12 cellular contexts compared by ENCODE assay signal in genomic region chr6:18186033-18186432, GRCh38. TPM values are rescaled to one million over a fixed set of nuclear protein-coding genes. Genes with fewer than 3 reads are reported as not detected.
DNase-seq lines count a peak whose midpoint lies in the region; ATAC-seq and TF ChIP-seq lines count a peak whose summit lies in the region.
"Had no signal": no experiment of that assay in that cellular context is flagged by ENCODE, and none has a peak within 500 bp of the region (broad histone marks: within the 10 kb centered on the region; RNA-seq: fewer than 3 reads in every experiment).

No MANE protein-coding gene starts in this region.

- ATAC-seq in GM18907 (IDR thresholded peaks at IDR 0.05; ENCODE audit: unreplicated experiment) (peak; percentile 71), esophagus mucosa (peak; percentile 31)

- no peak overlapping the region for H3K4me3 Mint-ChIP-seq in neural progenitor cell
- H3K4me3 Mint-ChIP-seq: activated CD4-positive, alpha-beta T cell treated with anti-CD3 and anti-CD28 coated beads, Interleukin-2, amount 10 ng/mL, durations not matched to agents 24 days and 14 days had no signal

- no peak overlapping the region for H2AFZ ChIP-seq in Loucy (ENCODE audit: low read length)
- H2AFZ ChIP-seq in neural progenitor cell (replicated peaks): no peak overlapping the region

- H3K4me2 ChIP-seq in Loucy (ENCODE audit: low read depth, low read length, poor library complexity, severe bottlenecking): peak overlapping the region; percentile 25
- peak overlapping the region; percentile 38 for H3K4me2 ChIP-seq in neural progenitor cell

- peak overlapping the region; percentile 43 for H3K27ac ChIP-seq in neural progenitor cell

- H3K36me3 Mint-ChIP-seq in neural progenitor cell: peaks cover 4% of the 10 kb centered on the region

- H3F3A ChIP-seq in Loucy (ENCODE audit: low read depth): no peaks in the 10 kb centered on the region
- peaks cover 18% of the 10 kb centered on the region for H3F3A ChIP-seq in neural progenitor cell (ENCODE audit: low read depth)

- DNase-seq in neural progenitor cell (ENCODE audit: low spot score) (peak; percentile 28), DMS153 (lab: John Stamatoyannopoulos, UW) (no peak), NCI-H2107 treated with DMSO at 0.1 percent for 48 hours (lab: John Stamatoyannopoulos, UW; ENCODE audit: unreplicated experiment) (no peak), NCI-H524 (lab: John Stamatoyannopoulos, UW) (no peak)
- no peak for DNase-seq in stimulated activated CD4-positive, alpha-beta T cell treated with anti-CD3 and anti-CD28 coated beads, Interleukin-1b, Interleukin-23, amount 100 ng/mL, for 48 hours
- DNase-seq: activated CD4-positive, alpha-beta T cell treated with anti-CD3 and anti-CD28 coated beads, Interleukin-2, amount 10 ng/mL, durations not matched to agents 24 days and 14 days; C1 segment of cervical spinal cord; NCI-H2029; SW 1271 had no signal

- no peaks in the 10 kb centered on the region for H3K36me3 ChIP-seq in Loucy (ENCODE audit: insufficient read depth, low read length)
- no peaks in the 10 kb centered on the region for H3K36me3 ChIP-seq in neural progenitor cell

- peaks cover 17% of the 10 kb centered on the region for H3K4me1 ChIP-seq in Loucy (ENCODE audit: insufficient read depth, low read length, poor library complexity, severe bottlenecking)
- peaks cover 19% of the 10 kb centered on the region for H3K4me1 ChIP-seq in neural progenitor cell

- H3K27me3 ChIP-seq in Loucy (ENCODE audit: insufficient read depth, low read length, poor library complexity, severe bottlenecking) (no peaks in the 10 kb centered on the region), neural progenitor cell (no peaks in the 10 kb centered on the region)

- no peaks in the 10 kb centered on the region for H3K27me3 Mint-ChIP-seq in neural progenitor cell (ENCODE audit: insufficient read depth, low read depth)
- H3K27me3 Mint-ChIP-seq: activated CD4-positive, alpha-beta T cell treated with anti-CD3 and anti-CD28 coated beads, Interleukin-2, amount 10 ng/mL, durations not matched to agents 24 days and 14 days had no signal

- H3K4me1 Mint-ChIP-seq in neural progenitor cell: peaks cover 31% of the 10 kb centered on the region
- H3K4me1 Mint-ChIP-seq: activated CD4-positive, alpha-beta T cell treated with anti-CD3 and anti-CD28 coated beads, Interleukin-2, amount 10 ng/mL, durations not matched to agents 24 days and 14 days had no signal

- TF ChIP-seq CTCF in Loucy (conservative IDR thresholded peaks at IDR 0.05; ENCODE audit: low read length) (no peak), neural progenitor cell (IDR thresholded peaks at IDR 0.05) (no peak)

- no peaks in the 10 kb centered on the region for H3K9me2 ChIP-seq in Loucy (replicated peaks; ENCODE audit: low read depth, low read length)

- H3K9me3 ChIP-seq in Loucy (ENCODE audit: insufficient read depth, low read depth, low read length) (no peaks in the 10 kb centered on the region), neural progenitor cell (ENCODE audit: low read depth) (no peaks in the 10 kb centered on the region)

- H3K4me3 ChIP-seq in Loucy (ENCODE audit: low read length, poor library complexity, severe bottlenecking): peak overlapping the region; percentile 15
- H3K4me3 ChIP-seq in neural progenitor cell: no peak overlapping the region

- H3K9me3 Mint-ChIP-seq in neural progenitor cell: no peaks in the 10 kb centered on the region
- H3K9me3 Mint-ChIP-seq: activated CD4-positive, alpha-beta T cell treated with anti-CD3 and anti-CD28 coated beads, Interleukin-2, amount 10 ng/mL, durations not matched to agents 24 days and 14 days had no signal

- H3K9ac ChIP-seq in Loucy (ENCODE audit: low read depth, low read length, poor library complexity, severe bottlenecking): no peak overlapping the region
- H3K9ac ChIP-seq in neural progenitor cell: no peak overlapping the region

- H3K79me2 ChIP-seq in Loucy (ENCODE audit: insufficient read depth, low read length): no peaks in the 10 kb centered on the region
- H3K79me2 ChIP-seq in neural progenitor cell (ENCODE audit: low read depth): no peaks in the 10 kb centered on the region

- peak overlapping the region; percentile 88 for H3K27ac Mint-ChIP-seq in neural progenitor cell
- H3K27ac Mint-ChIP-seq: activated CD4-positive, alpha-beta T cell treated with anti-CD3 and anti-CD28 coated beads, Interleukin-2, amount 10 ng/mL, durations not matched to agents 24 days and 14 days had no signal

- H4K20me1 ChIP-seq in Loucy (ENCODE audit: insufficient read depth, low read length, poor library complexity, severe bottlenecking): no peaks in the 10 kb centered on the region
- H4K20me1 ChIP-seq in neural progenitor cell (ENCODE audit: low read depth): no peaks in the 10 kb centered on the region

RNA-seq across cellular contexts. Expression of gene KDM1B, which starts 30.8 kb away (rescaled TPM):
- total RNA-seq in esophagus mucosa (20.8 TPM), neural progenitor cell (ENCODE audit: low replicate concordance) (11.6 and 16.9 TPM in 2 replicates)

RNA-seq across cellular contexts. Expression of gene TPMT, which starts 31.2 kb away (rescaled TPM):
- 8.4 TPM for total RNA-seq in esophagus mucosa
- 15.0 and 22.1 TPM in 2 replicates for total RNA-seq in neural progenitor cell (ENCODE audit: low replicate concordance)
